In the genomic region with DNA sequence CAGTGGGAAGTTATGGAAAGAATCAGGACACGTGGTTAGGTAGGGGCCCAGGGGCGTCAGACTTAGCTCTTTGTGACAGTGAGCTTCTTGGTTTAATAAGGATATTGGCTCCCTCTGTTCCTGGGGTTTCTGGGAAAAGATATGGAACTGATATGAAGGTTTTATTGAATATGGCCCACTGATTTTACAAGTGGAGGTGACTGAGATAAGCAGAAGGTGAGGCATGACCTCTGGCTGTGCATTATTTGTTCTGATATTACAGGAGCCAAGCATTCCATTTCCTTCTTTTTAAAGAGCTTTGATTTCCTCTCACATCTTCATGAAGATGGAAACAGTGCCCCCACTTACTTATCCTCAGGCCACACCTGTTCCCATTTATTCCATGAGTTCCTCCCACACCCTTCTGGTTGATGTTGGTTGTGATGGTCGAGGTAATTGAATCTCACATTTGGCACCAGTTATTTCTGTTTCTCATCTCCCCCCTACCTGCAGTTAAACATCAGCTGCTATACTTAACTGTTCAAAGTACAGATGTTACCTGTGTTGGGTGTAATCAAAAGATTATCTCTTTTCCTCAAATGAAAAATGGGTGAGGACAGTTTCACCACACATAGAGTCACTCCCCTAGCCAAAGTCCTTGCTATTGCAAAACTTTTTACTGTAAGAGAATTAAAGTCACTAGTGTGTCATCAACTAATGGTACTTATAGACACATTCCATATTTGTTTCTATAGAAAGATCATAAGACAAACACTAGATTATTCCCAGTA, we compare ENCODE assay signal across 1 cellular context.
TF ChIP-seq lines count a peak whose summit lies in the region.

No MANE protein-coding gene starts in this region.

TF ChIP-seq in HepG2, 621 proteins besides CTCF, POLR2A, EP300 and RAD21 (continued from another document and continues in another):
- TF ChIP-seq, protein P1, sequence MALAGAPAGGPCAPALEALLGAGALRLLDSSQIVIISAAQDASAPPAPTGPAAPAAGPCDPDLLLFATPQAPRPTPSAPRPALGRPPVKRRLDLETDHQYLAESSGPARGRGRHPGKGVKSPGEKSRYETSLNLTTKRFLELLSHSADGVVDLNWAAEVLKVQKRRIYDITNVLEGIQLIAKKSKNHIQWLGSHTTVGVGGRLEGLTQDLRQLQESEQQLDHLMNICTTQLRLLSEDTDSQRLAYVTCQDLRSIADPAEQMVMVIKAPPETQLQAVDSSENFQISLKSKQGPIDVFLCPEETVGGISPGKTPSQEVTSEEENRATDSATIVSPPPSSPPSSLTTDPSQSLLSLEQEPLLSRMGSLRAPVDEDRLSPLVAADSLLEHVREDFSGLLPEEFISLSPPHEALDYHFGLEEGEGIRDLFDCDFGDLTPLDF (CRISPR knock-in tag; IDR thresholded peaks at IDR 0.05): no peak
- TF ChIP-seq ZNF563 (CRISPR knock-in tag; IDR thresholded peaks at IDR 0.05) (no peak), ZFP1 (CRISPR knock-in tag; IDR thresholded peaks at IDR 0.05) (no peak), HOXA9 (CRISPR knock-in tag; IDR thresholded peaks at IDR 0.05; ENCODE audit: borderline replicate concordance) (no peak), ZNF644 (CRISPR knock-in tag; IDR thresholded peaks at IDR 0.05; ENCODE audit: low read depth) (no peak), ARHGAP35 (CRISPR knock-in tag; IDR thresholded peaks at IDR 0.05; ENCODE audit: borderline replicate concordance) (no peak), ZNF382 (CRISPR knock-in tag; IDR thresholded peaks at IDR 0.05; ENCODE audit: borderline replicate concordance) (no peak), ZFAT (CRISPR knock-in tag; conservative IDR thresholded peaks at IDR 0.05) (no peak), SIN3B (IDR thresholded peaks at IDR 0.05; ENCODE audit: low read length) (no peak), GABPB1 (CRISPR knock-in tag; IDR thresholded peaks at IDR 0.05) (no peak), MBD4 (IDR thresholded peaks at IDR 0.05; ENCODE audit: borderline replicate concordance, low read length) (no peak), STAG1 (CRISPR knock-in tag; IDR thresholded peaks at IDR 0.05) (no peak), ZNF724P (CRISPR knock-in tag; IDR thresholded peaks at IDR 0.05; ENCODE audit: borderline replicate concordance) (no peak), BCL6 (CRISPR knock-in tag; IDR thresholded peaks at IDR 0.05) (peak; percentile 52; the same call in 1 of the 2 replicates), ARID2 (CRISPR knock-in tag; IDR thresholded peaks at IDR 0.05; ENCODE audit: borderline replicate concordance) (no peak), PAF1 (CRISPR knock-in tag; IDR thresholded peaks at IDR 0.05) (no peak), ZNF773 (CRISPR knock-in tag; IDR thresholded peaks at IDR 0.05; ENCODE audit: borderline replicate concordance) (no peak), MAFG (CRISPR knock-in tag; IDR thresholded peaks at IDR 0.05) (no peak), ZC3H13 (CRISPR knock-in tag; IDR thresholded peaks at IDR 0.05) (no peak), SALL1 (CRISPR knock-in tag; IDR thresholded peaks at IDR 0.05) (no peak; the same call in 1 of the 2 replicates), POLR2G (IDR thresholded peaks at IDR 0.05; ENCODE audit: low read depth, low read length) (no peak), ZNF264 (CRISPR knock-in tag; IDR thresholded peaks at IDR 0.05) (0 out of 2 replicates have a peak, but pooled peaks have one; percentile 29), SMAD9 (CRISPR knock-in tag; IDR thresholded peaks at IDR 0.05) (no peak), ZNF251 (CRISPR knock-in tag; IDR thresholded peaks at IDR 0.05) (no peak), HNF4G (IDR thresholded peaks at IDR 0.05; ENCODE audit: borderline replicate concordance, low read depth, low read length) (peak; percentile 78), HNF4G (CRISPR knock-in tag; IDR thresholded peaks at IDR 0.05; ENCODE audit: borderline replicate concordance, low read depth) (no peak), NR2F1 (CRISPR knock-in tag; IDR thresholded peaks at IDR 0.05) (no peak), NFIC (IDR thresholded peaks at IDR 0.05; ENCODE audit: low read length) (no peak; the same call in 1 of the 2 replicates), ZNF230 (CRISPR knock-in tag; IDR thresholded peaks at IDR 0.05) (no peak), LCORL (IDR thresholded peaks at IDR 0.05) (no peak), LCORL (CRISPR knock-in tag; IDR thresholded peaks at IDR 0.05) (peak; percentile 39), SOX5 (CRISPR knock-in tag; IDR thresholded peaks at IDR 0.05; ENCODE audit: borderline replicate concordance) (peak; percentile 45; the same call in 1 of the 2 replicates), ZNF317 (CRISPR knock-in tag; IDR thresholded peaks at IDR 0.05) (no peak; the same call in 1 of the 2 replicates)
- TF ChIP-seq, protein P2, sequence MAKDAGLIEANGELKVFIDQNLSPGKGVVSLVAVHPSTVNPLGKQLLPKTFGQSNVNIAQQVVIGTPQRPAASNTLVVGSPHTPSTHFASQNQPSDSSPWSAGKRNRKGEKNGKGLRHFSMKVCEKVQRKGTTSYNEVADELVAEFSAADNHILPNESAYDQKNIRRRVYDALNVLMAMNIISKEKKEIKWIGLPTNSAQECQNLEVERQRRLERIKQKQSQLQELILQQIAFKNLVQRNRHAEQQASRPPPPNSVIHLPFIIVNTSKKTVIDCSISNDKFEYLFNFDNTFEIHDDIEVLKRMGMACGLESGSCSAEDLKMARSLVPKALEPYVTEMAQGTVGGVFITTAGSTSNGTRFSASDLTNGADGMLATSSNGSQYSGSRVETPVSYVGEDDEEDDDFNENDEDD (CRISPR knock-in tag; IDR thresholded peaks at IDR 0.05; ENCODE audit: borderline replicate concordance): no peak
- TF ChIP-seq, protein P3, sequence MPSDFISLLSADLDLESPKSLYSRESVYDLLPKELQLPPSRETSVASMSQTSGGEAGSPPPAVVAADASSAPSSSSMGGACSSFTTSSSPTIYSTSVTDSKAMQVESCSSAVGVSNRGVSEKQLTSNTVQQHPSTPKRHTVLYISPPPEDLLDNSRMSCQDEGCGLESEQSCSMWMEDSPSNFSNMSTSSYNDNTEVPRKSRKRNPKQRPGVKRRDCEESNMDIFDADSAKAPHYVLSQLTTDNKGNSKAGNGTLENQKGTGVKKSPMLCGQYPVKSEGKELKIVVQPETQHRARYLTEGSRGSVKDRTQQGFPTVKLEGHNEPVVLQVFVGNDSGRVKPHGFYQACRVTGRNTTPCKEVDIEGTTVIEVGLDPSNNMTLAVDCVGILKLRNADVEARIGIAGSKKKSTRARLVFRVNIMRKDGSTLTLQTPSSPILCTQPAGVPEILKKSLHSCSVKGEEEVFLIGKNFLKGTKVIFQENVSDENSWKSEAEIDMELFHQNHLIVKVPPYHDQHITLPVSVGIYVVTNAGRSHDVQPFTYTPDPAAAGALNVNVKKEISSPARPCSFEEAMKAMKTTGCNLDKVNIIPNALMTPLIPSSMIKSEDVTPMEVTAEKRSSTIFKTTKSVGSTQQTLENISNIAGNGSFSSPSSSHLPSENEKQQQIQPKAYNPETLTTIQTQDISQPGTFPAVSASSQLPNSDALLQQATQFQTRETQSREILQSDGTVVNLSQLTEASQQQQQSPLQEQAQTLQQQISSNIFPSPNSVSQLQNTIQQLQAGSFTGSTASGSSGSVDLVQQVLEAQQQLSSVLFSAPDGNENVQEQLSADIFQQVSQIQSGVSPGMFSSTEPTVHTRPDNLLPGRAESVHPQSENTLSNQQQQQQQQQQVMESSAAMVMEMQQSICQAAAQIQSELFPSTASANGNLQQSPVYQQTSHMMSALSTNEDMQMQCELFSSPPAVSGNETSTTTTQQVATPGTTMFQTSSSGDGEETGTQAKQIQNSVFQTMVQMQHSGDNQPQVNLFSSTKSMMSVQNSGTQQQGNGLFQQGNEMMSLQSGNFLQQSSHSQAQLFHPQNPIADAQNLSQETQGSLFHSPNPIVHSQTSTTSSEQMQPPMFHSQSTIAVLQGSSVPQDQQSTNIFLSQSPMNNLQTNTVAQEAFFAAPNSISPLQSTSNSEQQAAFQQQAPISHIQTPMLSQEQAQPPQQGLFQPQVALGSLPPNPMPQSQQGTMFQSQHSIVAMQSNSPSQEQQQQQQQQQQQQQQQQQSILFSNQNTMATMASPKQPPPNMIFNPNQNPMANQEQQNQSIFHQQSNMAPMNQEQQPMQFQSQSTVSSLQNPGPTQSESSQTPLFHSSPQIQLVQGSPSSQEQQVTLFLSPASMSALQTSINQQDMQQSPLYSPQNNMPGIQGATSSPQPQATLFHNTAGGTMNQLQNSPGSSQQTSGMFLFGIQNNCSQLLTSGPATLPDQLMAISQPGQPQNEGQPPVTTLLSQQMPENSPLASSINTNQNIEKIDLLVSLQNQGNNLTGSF (CRISPR knock-in tag; IDR thresholded peaks at IDR 0.05): no peak
- TF ChIP-seq, protein P4, sequence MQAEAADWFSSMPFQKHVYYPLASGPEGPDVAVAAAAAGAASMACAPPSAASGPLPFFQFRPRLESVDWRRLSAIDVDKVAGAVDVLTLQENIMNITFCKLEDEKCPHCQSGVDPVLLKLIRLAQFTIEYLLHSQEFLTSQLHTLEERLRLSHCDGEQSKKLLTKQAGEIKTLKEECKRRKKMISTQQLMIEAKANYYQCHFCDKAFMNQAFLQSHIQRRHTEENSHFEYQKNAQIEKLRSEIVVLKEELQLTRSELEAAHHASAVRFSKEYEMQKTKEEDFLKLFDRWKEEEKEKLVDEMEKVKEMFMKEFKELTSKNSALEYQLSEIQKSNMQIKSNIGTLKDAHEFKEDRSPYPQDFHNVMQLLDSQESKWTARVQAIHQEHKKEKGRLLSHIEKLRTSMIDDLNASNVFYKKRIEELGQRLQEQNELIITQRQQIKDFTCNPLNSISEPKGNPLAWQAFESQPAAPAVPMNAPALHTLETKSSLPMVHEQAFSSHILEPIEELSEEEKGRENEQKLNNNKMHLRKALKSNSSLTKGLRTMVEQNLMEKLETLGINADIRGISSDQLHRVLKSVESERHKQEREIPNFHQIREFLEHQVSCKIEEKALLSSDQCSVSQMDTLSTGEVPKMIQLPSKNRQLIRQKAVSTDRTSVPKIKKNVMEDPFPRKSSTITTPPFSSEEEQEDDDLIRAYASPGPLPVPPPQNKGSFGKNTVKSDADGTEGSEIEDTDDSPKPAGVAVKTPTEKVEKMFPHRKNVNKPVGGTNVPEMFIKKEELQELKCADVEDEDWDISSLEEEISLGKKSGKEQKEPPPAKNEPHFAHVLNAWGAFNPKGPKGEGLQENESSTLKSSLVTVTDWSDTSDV (CRISPR knock-in tag; IDR thresholded peaks at IDR 0.05): no peak
- TF ChIP-seq, protein P5, sequence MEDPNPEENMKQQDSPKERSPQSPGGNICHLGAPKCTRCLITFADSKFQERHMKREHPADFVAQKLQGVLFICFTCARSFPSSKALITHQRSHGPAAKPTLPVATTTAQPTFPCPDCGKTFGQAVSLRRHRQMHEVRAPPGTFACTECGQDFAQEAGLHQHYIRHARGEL (CRISPR knock-in tag; IDR thresholded peaks at IDR 0.05): no peak
- TF ChIP-seq, protein P6, sequence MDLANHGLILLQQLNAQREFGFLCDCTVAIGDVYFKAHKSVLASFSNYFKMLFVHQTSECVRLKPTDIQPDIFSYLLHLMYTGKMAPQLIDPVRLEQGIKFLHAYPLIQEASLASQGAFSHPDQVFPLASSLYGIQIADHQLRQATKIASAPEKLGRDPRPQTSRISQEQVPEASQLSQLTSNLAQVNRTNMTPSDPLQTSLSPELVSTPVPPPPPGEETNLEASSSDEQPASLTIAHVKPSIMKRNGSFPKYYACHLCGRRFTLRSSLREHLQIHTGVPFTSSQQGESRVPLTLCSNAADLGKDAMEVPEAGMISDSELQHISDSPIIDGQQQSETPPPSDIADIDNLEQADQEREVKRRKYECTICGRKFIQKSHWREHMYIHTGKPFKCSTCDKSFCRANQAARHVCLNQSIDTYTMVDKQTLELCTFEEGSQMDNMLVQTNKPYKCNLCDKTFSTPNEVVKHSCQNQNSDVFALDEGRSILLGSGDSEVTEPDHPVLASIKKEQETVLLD (CRISPR knock-in tag; IDR thresholded peaks at IDR 0.05; ENCODE audit: low read depth): no peak
- TF ChIP-seq, protein P7, sequence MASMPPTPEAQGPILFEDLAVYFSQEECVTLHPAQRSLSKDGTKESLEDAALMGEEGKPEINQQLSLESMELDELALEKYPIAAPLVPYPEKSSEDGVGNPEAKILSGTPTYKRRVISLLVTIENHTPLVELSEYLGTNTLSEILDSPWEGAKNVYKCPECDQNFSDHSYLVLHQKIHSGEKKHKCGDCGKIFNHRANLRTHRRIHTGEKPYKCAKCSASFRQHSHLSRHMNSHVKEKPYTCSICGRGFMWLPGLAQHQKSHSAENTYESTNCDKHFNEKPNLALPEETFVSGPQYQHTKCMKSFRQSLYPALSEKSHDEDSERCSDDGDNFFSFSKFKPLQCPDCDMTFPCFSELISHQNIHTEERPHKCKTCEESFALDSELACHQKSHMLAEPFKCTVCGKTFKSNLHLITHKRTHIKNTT (CRISPR knock-in tag; IDR thresholded peaks at IDR 0.05): no peak
- TF ChIP-seq, protein P8, sequence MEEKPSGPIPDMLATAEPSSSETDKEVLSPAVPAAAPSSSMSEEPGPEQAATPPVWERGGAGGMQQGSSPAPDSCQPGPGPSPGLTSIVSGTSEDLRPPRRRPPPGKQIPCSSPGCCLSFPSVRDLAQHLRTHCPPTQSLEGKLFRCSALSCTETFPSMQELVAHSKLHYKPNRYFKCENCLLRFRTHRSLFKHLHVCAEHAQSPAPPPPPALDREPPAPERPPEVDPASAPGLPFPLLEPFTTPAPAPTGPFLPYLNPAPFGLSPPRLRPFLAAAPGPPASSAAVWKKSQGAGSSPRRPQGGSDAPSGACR (CRISPR knock-in tag; IDR thresholded peaks at IDR 0.05): 0 out of 2 replicates have a peak, but pooled peaks have one; percentile 20
- TF ChIP-seq, protein P9, sequence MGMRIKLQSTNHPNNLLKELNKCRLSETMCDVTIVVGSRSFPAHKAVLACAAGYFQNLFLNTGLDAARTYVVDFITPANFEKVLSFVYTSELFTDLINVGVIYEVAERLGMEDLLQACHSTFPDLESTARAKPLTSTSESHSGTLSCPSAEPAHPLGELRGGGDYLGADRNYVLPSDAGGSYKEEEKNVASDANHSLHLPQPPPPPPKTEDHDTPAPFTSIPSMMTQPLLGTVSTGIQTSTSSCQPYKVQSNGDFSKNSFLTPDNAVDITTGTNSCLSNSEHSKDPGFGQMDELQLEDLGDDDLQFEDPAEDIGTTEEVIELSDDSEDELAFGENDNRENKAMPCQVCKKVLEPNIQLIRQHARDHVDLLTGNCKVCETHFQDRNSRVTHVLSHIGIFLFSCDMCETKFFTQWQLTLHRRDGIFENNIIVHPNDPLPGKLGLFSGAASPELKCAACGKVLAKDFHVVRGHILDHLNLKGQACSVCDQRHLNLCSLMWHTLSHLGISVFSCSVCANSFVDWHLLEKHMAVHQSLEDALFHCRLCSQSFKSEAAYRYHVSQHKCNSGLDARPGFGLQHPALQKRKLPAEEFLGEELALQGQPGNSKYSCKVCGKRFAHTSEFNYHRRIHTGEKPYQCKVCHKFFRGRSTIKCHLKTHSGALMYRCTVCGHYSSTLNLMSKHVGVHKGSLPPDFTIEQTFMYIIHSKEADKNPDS (CRISPR knock-in tag; IDR thresholded peaks at IDR 0.05): no peak
- TF ChIP-seq, protein P10, sequence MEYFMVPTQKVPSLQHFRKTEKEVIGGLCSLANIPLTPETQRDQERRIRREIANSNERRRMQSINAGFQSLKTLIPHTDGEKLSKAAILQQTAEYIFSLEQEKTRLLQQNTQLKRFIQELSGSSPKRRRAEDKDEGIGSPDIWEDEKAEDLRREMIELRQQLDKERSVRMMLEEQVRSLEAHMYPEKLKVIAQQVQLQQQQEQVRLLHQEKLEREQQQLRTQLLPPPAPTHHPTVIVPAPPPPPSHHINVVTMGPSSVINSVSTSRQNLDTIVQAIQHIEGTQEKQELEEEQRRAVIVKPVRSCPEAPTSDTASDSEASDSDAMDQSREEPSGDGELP (IDR thresholded peaks at IDR 0.05; ENCODE audit: borderline replicate concordance, low read depth): peak; percentile 85; the same call in 1 of the 2 replicates
- TF ChIP-seq, protein P11, sequence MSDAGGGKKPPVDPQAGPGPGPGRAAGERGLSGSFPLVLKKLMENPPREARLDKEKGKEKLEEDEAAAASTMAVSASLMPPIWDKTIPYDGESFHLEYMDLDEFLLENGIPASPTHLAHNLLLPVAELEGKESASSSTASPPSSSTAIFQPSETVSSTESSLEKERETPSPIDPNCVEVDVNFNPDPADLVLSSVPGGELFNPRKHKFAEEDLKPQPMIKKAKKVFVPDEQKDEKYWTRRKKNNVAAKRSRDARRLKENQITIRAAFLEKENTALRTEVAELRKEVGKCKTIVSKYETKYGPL (CRISPR knock-in tag; IDR thresholded peaks at IDR 0.05): no peak
